ENCODE assay signal across 15 cellular contexts in genomic region chr1:9482816-9483572, GRCh38.
"Had no signal": no experiment of that assay in that cellular context is flagged by ENCODE, and none has a peak within 500 bp of the region (broad histone marks: within the 10 kb centered on the region; RNA-seq: fewer than 3 reads in every experiment).

No MANE protein-coding gene starts in this region.

- DNase-seq: activated B cell treated with CpG ODN at 0.5 μM for 24 hours; activated CD4-positive, alpha-beta T cell treated with anti-CD3 and anti-CD28 coated beads for 48 hours; activated CD8-positive, alpha-beta T cell treated with anti-CD3 and anti-CD28 coated beads for 36 hours; activated effector memory CD4-positive, alpha-beta T cell treated with Interleukin-2 at 50 U/mL for 16 hours; activated naive CD4-positive, alpha-beta T cell treated with anti-CD3 and anti-CD28 coated beads, Interleukin-2, amount 50 U/mL, for 16 hours; activated T-cell treated with anti-CD3 and anti-CD28 coated beads, Interleukin-2, amount 50 U/mL, for 4 hours; dermis blood vessel endothelial cell; endodermal cell; gastrocnemius medialis; left lung; stimulated activated CD4-positive, alpha-beta T cell treated with anti-CD3 and anti-CD28 coated beads, Interleukin-2, amount 100 ng/mL, for 48 hours; stimulated activated naive B cell treated with anti-CD40 and anti-IgM and Interleukin-4, amounts not matched to agents 10 μg/mL and 1 μg/mL and 100 μg/mL, for 72 hours; T-helper 2 cell; uterus had no signal

- H3K27me3 ChIP-seq: gastrocnemius medialis, left lung, uterus had no signal

- H3K9me3 ChIP-seq: gastrocnemius medialis, left lung, tibial nerve, uterus had no signal

- H3K27ac ChIP-seq: gastrocnemius medialis, left lung, tibial nerve, uterus had no signal

- H3K36me3 ChIP-seq: gastrocnemius medialis, left lung, tibial nerve, uterus had no signal

- H3K4me3 ChIP-seq: gastrocnemius medialis, left lung, tibial nerve, uterus had no signal

- H3K4me1 ChIP-seq: gastrocnemius medialis, left lung, tibial nerve, uterus had no signal

- ATAC-seq: activated CD8-positive, alpha-beta T cell treated with anti-CD3 and anti-CD28 coated beads for 36 hours; activated T-cell treated with anti-CD3 and anti-CD28 coated beads, Interleukin-2, amount 50 U/mL, for 4 hours; gastrocnemius medialis; left lung; stimulated activated naive B cell treated with anti-CD40 and anti-IgM and Interleukin-4, amounts not matched to agents 10 μg/mL and 1 μg/mL and 100 μg/mL, for 72 hours had no signal
